Comparison of ENCODE assay signal across 8 cellular contexts in genomic region chr13:112872657-112873631, GRCh38.
DNase-seq lines count a peak whose midpoint lies in the region; ATAC-seq and TF ChIP-seq lines count a peak whose summit lies in the region.
"Not testable (repeated sequence)": the region's sequence is repeated elsewhere in the genome, so short reads cannot be mapped to it uniquely, and the experiment has no call there.

No MANE protein-coding gene starts in this region.

- H3K4me2 ChIP-seq in PC-9 = not testable (repeated sequence)

- H3K27me3 ChIP-seq in PC-9 (ENCODE audit: insufficient read depth, low read depth) = not testable (repeated sequence)

- BruUV-seq in PC-9 (replicated peaks; lab: Mats Ljungman, UMichigan) = not testable (repeated sequence)

- not testable (repeated sequence) for H3K9me3 ChIP-seq in PC-9 (ENCODE audit: insufficient read depth, low read depth)

- intact Hi-C loops in PC-9 (cut with micrococcal nuclease; ENCODE audit: unreplicated experiment) = not testable (repeated sequence)

- not testable (repeated sequence) for H3K4me3 ChIP-seq in PC-9

- H3K4me3 Mint-ChIP-seq in chondrocyte (ENCODE audit: unreplicated experiment); mesothelial cell of epicardium: not testable (repeated sequence)

- H3K36me3 ChIP-seq in PC-9 (ENCODE audit: low read depth) = peaks cover 31% of the 10 kb centered on the region

- not testable (repeated sequence) for H2AFZ ChIP-seq in PC-9

- not testable (repeated sequence) for H3K4me1 Mint-ChIP-seq in chondrocyte (ENCODE audit: low read depth); mesothelial cell of epicardium

- POLR2A ChIA-PET in PC-9 (lab: Charles Lee; ENCODE audit: unreplicated experiment) = not testable (repeated sequence)

- H3K4me1 ChIP-seq in PC-9 (replicated peaks; ENCODE audit: insufficient read depth) = not testable (repeated sequence)

- TF ChIP-seq CTCF in PC-9 (conservative IDR thresholded peaks at IDR 0.05); chondrocyte (IDR thresholded peaks at IDR 0.05); mesothelial cell of epicardium (IDR thresholded peaks at IDR 0.05; ENCODE audit: unreplicated experiment): not testable (repeated sequence)

- H3K79me2 ChIP-seq in PC-9 (ENCODE audit: low read depth) = not testable (repeated sequence)

- H3K27me3 Mint-ChIP-seq in chondrocyte (ENCODE audit: low read depth); mesothelial cell of epicardium (ENCODE audit: low read depth): not testable (repeated sequence)

- H3K9me3 Mint-ChIP-seq in chondrocyte (ENCODE audit: low read depth); mesothelial cell of epicardium: not testable (repeated sequence)

- not testable (repeated sequence) for H3K27ac Mint-ChIP-seq in chondrocyte (ENCODE audit: unreplicated experiment)
- peak overlapping the region; percentile 69 for H3K27ac Mint-ChIP-seq in mesothelial cell of epicardium

- not testable (repeated sequence) for H3K36me3 Mint-ChIP-seq in chondrocyte (ENCODE audit: low read depth); mesothelial cell of epicardium

- H3K27ac ChIP-seq in PC-9 = peak overlapping the region; percentile 45; the same call in 1 of the 2 replicates

- CTCF ChIA-PET in PC-9 (lab: Charles Lee) = interaction anchor here (0.7 kb wide), 1 partner anchor 357 kb away, joined by 4 read pairs; no protein-coding TSS in a partner anchor

- H3K9me2 ChIP-seq in PC-9 (ENCODE audit: insufficient read depth) = not testable (repeated sequence)

- ATAC-seq in GM21381 (IDR thresholded peaks at IDR 0.05; ENCODE audit: unreplicated experiment) (peak; percentile 30), HG03342 (IDR thresholded peaks at IDR 0.05; ENCODE audit: unreplicated experiment) (peak; percentile 39)

- DNase-seq in DMS53 (lab: John Stamatoyannopoulos, UW) (peak; percentile 8), activated T-cell treated with anti-CD3 and anti-CD28 coated beads for 48 hours (ENCODE audit: low read depth) (peak; percentile 29), chondrocyte (ENCODE audit: low spot score) (peak; percentile 43)
- not testable (repeated sequence) for DNase-seq in PC-9; mesothelial cell of epicardium (ENCODE audit: low spot score in 2 of 2, unreplicated experiment in 2 of 2)
- peak; percentile 25 to 71 (median 56) for DNase-seq in stimulated activated naive CD4-positive, alpha-beta T cell (lab: John Stamatoyannopoulos, UW)

- H3F3A ChIP-seq in PC-9 (ENCODE audit: insufficient read depth, low read depth) = peaks cover 21% of the 10 kb centered on the region

- not testable (repeated sequence) for H4K20me1 ChIP-seq in PC-9 (ENCODE audit: insufficient read depth)
